In the genomic region with DNA sequence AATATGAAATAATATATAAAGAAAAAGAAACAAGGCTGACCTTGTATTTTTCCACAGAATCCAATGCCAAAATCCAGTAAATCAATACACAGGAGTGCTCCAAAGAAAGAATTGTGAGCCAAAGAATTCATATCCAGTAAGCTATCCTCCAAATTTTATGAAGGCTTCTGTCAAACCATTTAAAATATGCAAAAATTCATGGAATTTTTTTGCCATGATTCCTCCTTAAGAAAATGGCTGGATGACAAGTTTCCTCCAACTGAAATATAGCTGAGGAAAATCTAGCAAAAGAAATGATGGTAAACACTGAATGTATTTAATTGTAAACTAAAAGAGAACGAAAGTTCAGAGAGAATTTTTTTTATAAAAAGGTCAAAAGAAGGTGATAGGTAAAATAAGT, we compare ENCODE assay signal across 22 cellular contexts.
"Had no signal": no experiment of that assay in that cellular context is flagged by ENCODE, and none has a peak within 500 bp of the region (broad histone marks: within the 10 kb centered on the region; RNA-seq: fewer than 3 reads in every experiment).

No MANE protein-coding gene starts in this region.

- H3K27ac ChIP-seq: left ventricle myocardium inferior, ovary, prostate gland, thyroid gland, upper lobe of right lung had no signal

- H3K27me3 Mint-ChIP-seq: activated B cell treated with CpG ODN at 0.5 μM for 24 hours; activated CD4-positive, alpha-beta T cell treated with anti-CD3 and anti-CD28 coated beads for 36 hours; activated naive CD8-positive, alpha-beta T cell; dendritic cell treated with granulocyte-macrophage colony-stimulating factor and Interleukin-4, amounts not matched to agents 40 ng/mL and 50 ng/mL, for 4 days had no signal

- H3K4me1 Mint-ChIP-seq: activated B cell treated with CpG ODN at 0.5 μM for 24 hours; activated CD4-positive, alpha-beta T cell treated with anti-CD3 and anti-CD28 coated beads for 36 hours; natural killer cell; T-helper 17 cell had no signal

- H3K9me3 Mint-ChIP-seq: activated B cell treated with CpG ODN at 0.5 μM for 24 hours; activated T-cell treated with anti-CD3 and anti-CD28 coated beads, Interleukin-2, amount 50 U/mL, for 4 hours; activated T-helper 2 cell treated with anti-CD3 and anti-CD28 coated beads, Interferon-gamma antibody, Interleukin-2, Interleukin-4, amounts not matched to agents 10 μg/mL and 5 μg/mL and 100 μg/mL, durations not matched to agents 14 hours and 24 hours and 36 hours; dendritic cell treated with granulocyte-macrophage colony-stimulating factor and Interleukin-4, amounts not matched to agents 40 ng/mL and 50 ng/mL, for 4 days had no signal

- DNase-seq: activated B cell treated with CpG ODN at 0.5 μM for 24 hours; activated CD4-positive, alpha-beta T cell treated with anti-CD3 and anti-CD28 coated beads for 36 hours; activated CD4-positive, alpha-beta T cell treated with anti-CD3 and anti-CD28 coated beads, Interleukin-2, amount 50 U/mL, for 4 hours; activated CD8-positive, alpha-beta memory T cell treated with anti-CD3 and anti-CD28 coated beads for 24 hours; activated CD8-positive, alpha-beta memory T cell treated with anti-CD3 and anti-CD28 coated beads, Interleukin-2, amount 50 U/mL, for 48 hours; activated naive CD4-positive, alpha-beta T cell; activated T-cell treated with anti-CD3 and anti-CD28 coated beads, Interleukin-2, amount 50 U/mL, for 4 hours; amygdala; effector CD4-positive, alpha-beta T cell; hippocampal formation; left ventricle myocardium inferior; natural killer cell; ovary; stimulated activated CD4-positive, alpha-beta T cell treated with anti-CD3 and anti-CD28 coated beads, Interleukin-4, amount 100 ng/mL, for 24 hours; stimulated activated naive CD4-positive, alpha-beta T cell treated with Interleukin-2 at 50 U/mL for 16 hours; T-helper 17 cell; thyroid gland; upper lobe of right lung had no signal

- H3K4me3 ChIP-seq: left ventricle myocardium inferior, ovary, prostate gland, thyroid gland, upper lobe of right lung had no signal

- H3K27ac Mint-ChIP-seq: activated B cell treated with CpG ODN at 0.5 μM for 24 hours; activated CD4-positive, alpha-beta T cell treated with anti-CD3 and anti-CD28 coated beads for 36 hours; activated naive CD8-positive, alpha-beta T cell; activated T-helper 2 cell treated with anti-CD3 and anti-CD28 coated beads, Interferon-gamma antibody, Interleukin-2, Interleukin-4, amounts not matched to agents 10 μg/mL and 5 μg/mL and 100 μg/mL, durations not matched to agents 14 hours and 24 hours and 36 hours; dendritic cell treated with granulocyte-macrophage colony-stimulating factor and Interleukin-4, amounts not matched to agents 40 ng/mL and 50 ng/mL, for 4 days; natural killer cell; T-helper 17 cell had no signal

- H3K36me3 ChIP-seq: left ventricle myocardium inferior, ovary, prostate gland, thyroid gland, upper lobe of right lung had no signal

- H3K9me3 ChIP-seq: left ventricle myocardium inferior, ovary, prostate gland, thyroid gland, upper lobe of right lung had no signal

- H3K4me1 ChIP-seq: left ventricle myocardium inferior, prostate gland, thyroid gland, upper lobe of right lung had no signal

- ATAC-seq: activated CD4-positive, alpha-beta T cell treated with anti-CD3 and anti-CD28 coated beads for 36 hours; activated T-cell treated with anti-CD3 and anti-CD28 coated beads, Interleukin-2, amount 50 U/mL, for 4 hours; natural killer cell; T-helper 17 cell; upper lobe of right lung had no signal

- H3K4me3 Mint-ChIP-seq: activated B cell treated with CpG ODN at 0.5 μM for 24 hours; activated CD4-positive, alpha-beta T cell treated with anti-CD3 and anti-CD28 coated beads for 36 hours; activated naive CD8-positive, alpha-beta T cell; activated T-cell treated with anti-CD3 and anti-CD28 coated beads, Interleukin-2, amount 50 U/mL, for 4 hours; dendritic cell treated with granulocyte-macrophage colony-stimulating factor and Interleukin-4, amounts not matched to agents 40 ng/mL and 50 ng/mL, for 4 days; natural killer cell; T-helper 17 cell had no signal

- H3K27me3 ChIP-seq: ovary, thyroid gland, upper lobe of right lung had no signal
